ENCODE assay signal across 19 cellular contexts in genomic region chr15:68062946-68063345, GRCh38.
"Had no signal": no experiment of that assay in that cellular context is flagged by ENCODE, and none has a peak within 500 bp of the region (broad histone marks: within the 10 kb centered on the region; RNA-seq: fewer than 3 reads in every experiment).

No MANE protein-coding gene starts in this region.

- H3K27ac ChIP-seq: brain microvascular endothelial cell, epithelial cell of prostate, heart left ventricle, lower lobe of right lung, psoas muscle, right lobe of liver, upper lobe of left lung had no signal

- ATAC-seq: activated CD8-positive, alpha-beta T cell treated with anti-CD3 and anti-CD28 coated beads, Interleukin-2, amount 10 ng/mL, durations not matched to agents 7 days and 5 days; activated naive CD4-positive, alpha-beta T cell treated with anti-CD3 and anti-CD28 coated beads, Interleukin-2, amount 50 U/mL, for 72 hours; heart left ventricle; lower lobe of right lung; psoas muscle; right lobe of liver; stimulated activated naive CD8-positive, alpha-beta T cell treated with anti-CD3 and anti-CD28 coated beads, Interleukin-15, amount 100 ng/mL, for 72 hours had no signal

- FAIRE-seq: frontal cortex had no signal

- H3K36me3 Mint-ChIP-seq: activated naive CD4-positive, alpha-beta T cell treated with anti-CD3 and anti-CD28 coated beads, Interleukin-2, amount 50 U/mL, for 72 hours had no signal

- H3K9me3 ChIP-seq: heart left ventricle, lower lobe of right lung, psoas muscle, right lobe of liver, upper lobe of left lung had no signal

- DNase-seq: activated CD4-positive, alpha-beta T cell treated with anti-CD3 and anti-CD28 coated beads for 48 hours; activated CD8-positive, alpha-beta memory T cell treated with anti-CD3 and anti-CD28 coated beads, Interleukin-2, amount 50 U/mL, for 4 hours; activated CD8-positive, alpha-beta T cell treated with anti-CD3 and anti-CD28 coated beads, Interleukin-2, amount 10 ng/mL, durations not matched to agents 7 days and 5 days; activated gamma-delta T cell; activated T-cell treated with anti-CD3 and anti-CD28 coated beads, Interleukin-2, amount 50 U/mL, for 48 hours; brain microvascular endothelial cell; dermis blood vessel endothelial cell; heart left ventricle; lower lobe of right lung; midbrain; occipital lobe; psoas muscle; right lobe of liver; stimulated activated naive CD8-positive, alpha-beta T cell treated with anti-CD3 and anti-CD28 coated beads, Interleukin-15, amount 100 ng/mL, for 72 hours; upper lobe of left lung had no signal

- H3K4me2 ChIP-seq: smooth muscle cell had no signal

- H3K4me3 Mint-ChIP-seq: activated CD8-positive, alpha-beta T cell treated with anti-CD3 and anti-CD28 coated beads, Interleukin-2, amount 10 ng/mL, durations not matched to agents 7 days and 5 days; stimulated activated naive CD8-positive, alpha-beta T cell treated with anti-CD3 and anti-CD28 coated beads, Interleukin-15, amount 100 ng/mL, for 72 hours had no signal

- H3K27me3 Mint-ChIP-seq: stimulated activated naive CD8-positive, alpha-beta T cell treated with anti-CD3 and anti-CD28 coated beads, Interleukin-15, amount 100 ng/mL, for 72 hours had no signal

- H3K4me3 ChIP-seq: heart left ventricle, lower lobe of right lung, psoas muscle, right lobe of liver, smooth muscle cell, upper lobe of left lung had no signal

- H3K27me3 ChIP-seq: brain microvascular endothelial cell, heart left ventricle, right lobe of liver, upper lobe of left lung had no signal

- H3K9me3 Mint-ChIP-seq: activated naive CD4-positive, alpha-beta T cell treated with anti-CD3 and anti-CD28 coated beads, Interleukin-2, amount 50 U/mL, for 72 hours; stimulated activated naive CD8-positive, alpha-beta T cell treated with anti-CD3 and anti-CD28 coated beads, Interleukin-15, amount 100 ng/mL, for 72 hours had no signal

- H3K27ac Mint-ChIP-seq: activated CD8-positive, alpha-beta T cell treated with anti-CD3 and anti-CD28 coated beads, Interleukin-2, amount 10 ng/mL, durations not matched to agents 7 days and 5 days; activated naive CD4-positive, alpha-beta T cell treated with anti-CD3 and anti-CD28 coated beads, Interleukin-2, amount 50 U/mL, for 72 hours had no signal

- H3K36me3 ChIP-seq: brain microvascular endothelial cell, lower lobe of right lung, right lobe of liver had no signal
